ENCODE assay signal across 9 cellular contexts in the genomic region with DNA sequence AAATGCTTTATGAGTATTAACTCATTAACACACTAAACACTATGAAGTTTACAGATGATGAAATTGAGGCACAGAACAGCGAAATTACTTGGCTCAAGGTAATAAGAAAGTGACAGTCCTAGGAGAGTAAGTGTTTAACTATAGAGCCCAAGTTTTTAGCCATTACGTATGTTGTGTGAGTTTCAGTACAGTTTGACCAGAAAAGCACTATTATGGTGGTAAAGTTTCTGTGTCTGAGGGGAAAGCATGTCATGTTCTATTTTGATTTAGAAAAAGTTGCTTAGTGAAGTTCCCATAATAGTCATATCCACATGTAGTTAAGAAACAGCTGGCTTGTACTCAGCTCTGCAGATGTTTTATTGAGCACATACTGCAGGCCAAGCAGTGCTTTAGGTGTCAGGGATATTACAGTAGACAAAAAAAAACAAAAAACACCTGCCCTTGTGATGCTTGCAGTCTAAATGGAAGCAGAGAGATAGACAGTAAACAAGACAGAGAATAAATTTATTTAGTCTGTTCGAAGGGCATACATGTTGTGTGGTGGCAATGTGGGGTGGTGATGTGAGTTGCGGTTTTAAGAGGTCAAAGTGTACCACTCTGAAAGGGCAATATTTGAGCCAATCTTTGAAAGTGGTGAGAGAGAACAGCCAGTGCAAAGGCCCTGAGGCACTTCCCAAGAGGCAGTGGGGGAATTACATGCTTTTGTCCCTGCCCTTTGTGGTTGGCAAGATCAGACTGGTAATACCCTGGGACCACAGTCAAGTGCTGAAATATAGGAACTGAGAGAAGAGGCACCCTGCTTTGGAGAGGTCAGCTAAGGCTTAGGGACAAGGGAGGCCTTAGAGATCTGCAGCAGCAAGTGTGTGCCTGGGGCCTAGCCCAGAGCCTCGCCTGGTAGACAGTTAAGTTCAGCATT. TPM values are rescaled to one million over a fixed set of nuclear protein-coding genes. Genes with fewer than 3 reads are reported as not detected.
DNase-seq lines count a peak whose midpoint lies in the region; ATAC-seq and TF ChIP-seq lines count a peak whose summit lies in the region.
"Had no signal": no experiment of that assay in that cellular context is flagged by ENCODE, and none has a peak within 500 bp of the region (broad histone marks: within the 10 kb centered on the region; RNA-seq: fewer than 3 reads in every experiment).

No MANE protein-coding gene starts in this region.

- H3K27ac Mint-ChIP-seq in T-helper 2 cell treated with Interferon-gamma antibody and Interleukin-4, amounts not matched to agents 5 μg/mL and 100 μg/mL, for 36 hours: peak overlapping the region; percentile 79

- no peaks in the 10 kb centered on the region for H3K9me3 Mint-ChIP-seq in T-helper 2 cell treated with Interferon-gamma antibody and Interleukin-4, amounts not matched to agents 5 μg/mL and 100 μg/mL, for 36 hours

- peaks cover 0 to 6% of the 10 kb centered on the region in 2 donors for H3K36me3 ChIP-seq in gastrocnemius medialis

- peak overlapping the region; percentile 88 to 98 (median 92) for H3K27ac ChIP-seq in gastrocnemius medialis
- H3K27ac ChIP-seq: KMS-11 had no signal

- peak overlapping the region; percentile 93 for H3K4me3 Mint-ChIP-seq in T-helper 2 cell treated with Interferon-gamma antibody and Interleukin-4, amounts not matched to agents 5 μg/mL and 100 μg/mL, for 36 hours

- H3K27me3 Mint-ChIP-seq in T-helper 2 cell treated with Interferon-gamma antibody and Interleukin-4, amounts not matched to agents 5 μg/mL and 100 μg/mL, for 36 hours (ENCODE audit: low read depth): no peaks in the 10 kb centered on the region

- peaks cover 58% of the 10 kb centered on the region for H3K36me3 Mint-ChIP-seq in T-helper 2 cell treated with Interferon-gamma antibody and Interleukin-4, amounts not matched to agents 5 μg/mL and 100 μg/mL, for 36 hours (ENCODE audit: low read depth)

- in situ Hi-C loops in gastrocnemius medialis (cut with MboI; ENCODE audit: low sequenced_read_pairs in 4 of 4): no loop called here
- in situ Hi-C loops in KBM-7 (cut with MboI; ENCODE audit: low pct_unique_long_range_greater_than_20kb, low sequenced_read_pairs): no loop called here

- ATAC-seq in HG02610 (IDR thresholded peaks at IDR 0.05; ENCODE audit: unreplicated experiment) (peak; percentile 38), gastrocnemius medialis (no peak)

- H3K4me1 ChIP-seq in gastrocnemius medialis: peaks cover 50 to 59% of the 10 kb centered on the region in 2 donors

- H3K4me1 Mint-ChIP-seq in T-helper 2 cell treated with Interferon-gamma antibody and Interleukin-4, amounts not matched to agents 5 μg/mL and 100 μg/mL, for 36 hours (ENCODE audit: low read depth): peaks cover 68% of the 10 kb centered on the region

- no peak for TF ChIP-seq POLR2A in gastrocnemius medialis (IDR thresholded peaks at IDR 0.05)

- H3K9me3 ChIP-seq in gastrocnemius medialis: no peaks in the 10 kb centered on the region

- intact Hi-C loops in gastrocnemius medialis (cut with DNase I; ENCODE audit: low total_unique reads): no loop called here

- H3K27me3 ChIP-seq in gastrocnemius medialis: no peaks in the 10 kb centered on the region

- TF ChIP-seq CTCF in gastrocnemius medialis (IDR thresholded peaks at IDR 0.05 in 4 of 5, conservative IDR thresholded peaks at IDR 0.05 in 1 of 5): no peak

- no peak overlapping the region for H3K4me3 ChIP-seq in gastrocnemius medialis

- DNase-seq in T-helper 2 cell treated with Interferon-gamma antibody and Interleukin-4, amounts not matched to agents 5 μg/mL and 100 μg/mL, for 36 hours (ENCODE audit: low spot score): no peak
- DNase-seq in T-helper 2 cell (no peak), MV-4-11 (lab: John Stamatoyannopoulos, UW) (peak; percentile 93), gastrocnemius medialis (no peak), NCI-H526 (lab: John Stamatoyannopoulos, UW) (no peak), KBM-7 (no peak), NCI-H69 (lab: John Stamatoyannopoulos, UW) (no peak)

RNA-seq across cellular contexts. Expression of a gene that starts 6.2 kb away (rescaled TPM):
- total RNA-seq in gastrocnemius medialis: 10 to 100 TPM in 1 of 4 donors, 1 to 10 TPM in 3; 4.6 to 21.4 (median 9.5) TPM
